ENCODE assay signal across 20 cellular contexts in genomic region chr5:158147227-158147626, GRCh38.
DNase-seq lines count a peak whose midpoint lies in the region; TF ChIP-seq lines count a peak whose summit lies in the region.
"Had no signal": no experiment of that assay in that cellular context is flagged by ENCODE, and none has a peak within 500 bp of the region (broad histone marks: within the 10 kb centered on the region; RNA-seq: fewer than 3 reads in every experiment).

No MANE protein-coding gene starts in this region.

- TF ChIP-seq EP300 in SK-N-SH (IDR thresholded peaks at IDR 0.05; ENCODE audit: borderline replicate concordance in 1 of 2, low read depth in 1 of 2, low read length in 1 of 2), result peak in 1 of 2 experiments; percentile 45; a peak in 2 of 4 replicates

- no peaks in the 10 kb centered on the region for H3K27me3 ChIP-seq in SK-N-SH (ENCODE audit: insufficient read depth)
- H3K27me3 ChIP-seq: BE2C, BLaER1 had no signal

- H3K9ac ChIP-seq in SK-N-SH, result no peak overlapping the region
- H3K9ac ChIP-seq: BLaER1 had no signal

- H3K79me2 ChIP-seq in SK-N-SH (ENCODE audit: insufficient read depth), result no peaks in the 10 kb centered on the region

- H3K27ac ChIP-seq in SK-N-SH (ENCODE audit: low read depth in 2 of 2, low read length in 1 of 2) (no peak overlapping the region), VCaP (0 out of 2 replicates have a peak overlapping the region, but pooled peaks have one; percentile 16)
- H3K27ac ChIP-seq: BLaER1 had no signal

- TF ChIP-seq CTCF in SK-N-SH (IDR thresholded peaks at IDR 0.05) (no peak), VCaP (conservative IDR thresholded peaks at IDR 0.05) (no peak)

- WGBS in SK-N-SH (ENCODE audit: low lambda C conversion rate), result 57% methylated on average over 1 of the region's 1 CpG

- peak; percentile 10; the same call in 1 of the 2 replicates for TF ChIP-seq RAD21 in SK-N-SH (IDR thresholded peaks at IDR 0.05; ENCODE audit: low read length)

- H2AFZ ChIP-seq in SK-N-SH (ENCODE audit: low read depth), result no peak overlapping the region

- H3K4me3 ChIP-seq in SK-N-SH (ENCODE audit: low read depth in 2 of 2, low read length in 1 of 2), result no peak overlapping the region
- H3K4me3 ChIP-seq: BLaER1 had no signal

- no peaks in the 10 kb centered on the region for H4K20me1 ChIP-seq in SK-N-SH (ENCODE audit: insufficient read depth)
- H4K20me1 ChIP-seq: BLaER1 had no signal

- H3K4me1 ChIP-seq in SK-N-SH (ENCODE audit: control insufficient read depth in 1 of 2, insufficient read depth in 2 of 2, low read depth in 1 of 2, low read length in 1 of 2), result peaks cover 0 to 6% of the 10 kb centered on the region in 2 experiments; a peak in 2 of 4 replicates
- H3K4me1 ChIP-seq: BE2C had no signal

- POLR2A ChIA-PET in SK-N-SH (lab: Yijun Ruan, JAX), result no interaction called here

- no peaks in the 10 kb centered on the region for H3F3A ChIP-seq in SK-N-SH (replicated peaks; ENCODE audit: insufficient read depth)

- no peaks in the 10 kb centered on the region for H3K9me3 ChIP-seq in SK-N-SH
- H3K9me3 ChIP-seq: BE2C had no signal

- no peak overlapping the region for H3K4me2 ChIP-seq in SK-N-SH
- H3K4me2 ChIP-seq: BLaER1 had no signal

- peak; percentile 31 for DNase-seq in SK-N-SH
- DNase-seq in iris pigment epithelial cell (ENCODE audit: low read depth), result peak; percentile 38
- DNase-seq in NCI-H2227 (lab: John Stamatoyannopoulos, UW; ENCODE audit: unreplicated experiment), result no peak
- DNase-seq in epidermal melanocyte (ENCODE audit: insufficient read length, low spot score), result no peak
- no peak for DNase-seq in NCI-H345 (lab: John Stamatoyannopoulos, UW)
- DNase-seq: 8988T; ACHN; BE2C; C1 segment of cervical spinal cord; CD4-positive, alpha-beta memory T cell; CD4-positive, CD25-positive, alpha-beta regulatory T cell; CD8-positive, alpha-beta memory T cell; COR-L47; DMS153; DMS53; DMS79; DND-41; GF-D8 had no signal

- H3K36me3 ChIP-seq in SK-N-SH (replicated peaks in 1 of 2; ENCODE audit: control insufficient read depth in 1 of 2, insufficient read depth in 2 of 2, low read length in 1 of 2), result no peaks in the 10 kb centered on the region
- H3K36me3 ChIP-seq: BE2C, BLaER1 had no signal

- CTCF ChIA-PET in SK-N-SH (lab: Yijun Ruan, JAX), result interaction anchor here (1.4 kb wide), 1 partner anchor 16 kb away, joined by 3 read pairs; no protein-coding TSS in a partner anchor

- H3K9me2 ChIP-seq in SK-N-SH, result no peaks in the 10 kb centered on the region

TF ChIP-seq in SK-N-SH, 30 proteins besides CTCF, POLR2A, EP300 and RAD21:
- TF ChIP-seq NRF1 (IDR thresholded peaks at IDR 0.05; ENCODE audit: low read depth, low read length) (no peak), RCOR1 (IDR thresholded peaks at IDR 0.05; ENCODE audit: low read length) (peak; percentile 85), GATA2 (CRISPR knock-in tag; IDR thresholded peaks at IDR 0.05) (peak; percentile 91), TCF12 (IDR thresholded peaks at IDR 0.05) (peak; percentile 36)

Comparison
In these comparisons a context has a peak if more than half of its experiments do, and no peak if none do; other contexts are left out.
1. DNase-seq: peak in SK-N-SH (single experiment) and iris pigment epithelial cell (single experiment); none in NCI-H2227 (single experiment), epidermal melanocyte (single experiment) and NCI-H345 (single experiment).